Comparison of ENCODE assay signal across 8 cellular contexts in the genomic region with DNA sequence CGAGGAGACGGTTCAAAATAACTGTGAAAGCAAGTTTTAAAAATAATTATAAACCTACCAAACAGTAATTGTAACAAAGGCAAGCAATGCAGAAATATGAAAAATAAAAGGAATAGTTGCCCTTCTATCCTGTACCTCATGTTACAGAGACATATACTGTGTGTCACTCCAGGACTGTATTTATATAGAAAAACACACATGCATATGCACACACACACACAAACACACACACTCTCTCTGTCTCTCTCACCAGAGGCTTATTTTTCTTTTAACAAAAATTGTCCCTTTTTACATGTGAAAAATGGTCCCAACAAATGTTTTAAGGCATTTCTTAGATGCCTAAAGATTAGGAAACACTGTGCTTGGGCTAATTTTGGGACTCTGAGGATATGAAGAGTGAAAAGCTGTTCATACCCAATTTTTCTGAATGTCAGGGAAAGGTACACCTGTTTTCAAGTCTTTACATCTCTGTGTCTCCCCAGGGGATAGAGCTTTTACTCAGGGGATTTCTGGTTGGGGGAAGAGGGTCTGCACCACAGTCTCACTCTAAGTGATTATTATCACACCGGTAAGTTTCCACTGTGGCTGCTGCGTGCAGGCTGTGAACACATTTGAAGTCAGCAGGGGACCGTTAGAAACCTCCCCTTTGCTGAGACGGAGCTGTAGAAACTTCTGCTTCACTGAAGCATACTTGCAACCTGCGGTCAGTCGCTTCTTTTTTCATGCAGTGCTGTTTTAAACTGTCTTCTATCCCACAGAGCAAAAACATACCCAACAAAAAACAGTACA. TPM values are rescaled to one million over a fixed set of nuclear protein-coding genes. Genes with fewer than 3 reads are reported as not detected.
DNase-seq lines count a peak whose midpoint lies in the region; ATAC-seq lines count a peak whose summit lies in the region.

No MANE protein-coding gene starts in this region.

- DNase-seq in GM19238 (ENCODE audit: insufficient read length, low spot score) (peak; percentile 4), SK-N-DZ (ENCODE audit: low spot score) (peak; percentile 6), ecto neural progenitor cell (ENCODE audit: low spot score) (peak; percentile 52), mesenteric fat pad (ENCODE audit: low spot score) (no peak), dermis blood vessel endothelial cell (no peak), HT-29 (ENCODE audit: low spot score) (no peak)

- H3K4me1 Mint-ChIP-seq in stimulated activated memory B cell treated with anti-CD40 and anti-IgM and Interleukin-4, amounts not matched to agents 10 μg/mL and 1 μg/mL and 100 μg/mL, for 72 hours = peaks cover 33% of the 10 kb centered on the region

- ATAC-seq in HG02973 (IDR thresholded peaks at IDR 0.05; ENCODE audit: unreplicated experiment) = peak; percentile 89
- ATAC-seq in stimulated activated memory B cell treated with anti-CD40 and anti-IgM and Interleukin-4, amounts not matched to agents 10 μg/mL and 1 μg/mL and 100 μg/mL, for 72 hours = peak; percentile 99

- no peaks in the 10 kb centered on the region for H3K9me3 Mint-ChIP-seq in stimulated activated memory B cell treated with anti-CD40 and anti-IgM and Interleukin-4, amounts not matched to agents 10 μg/mL and 1 μg/mL and 100 μg/mL, for 72 hours

- H3K36me3 Mint-ChIP-seq in stimulated activated memory B cell treated with anti-CD40 and anti-IgM and Interleukin-4, amounts not matched to agents 10 μg/mL and 1 μg/mL and 100 μg/mL, for 72 hours = no peaks in the 10 kb centered on the region

- H3K27me3 Mint-ChIP-seq in stimulated activated memory B cell treated with anti-CD40 and anti-IgM and Interleukin-4, amounts not matched to agents 10 μg/mL and 1 μg/mL and 100 μg/mL, for 72 hours = peaks cover 6% of the 10 kb centered on the region

- peak overlapping the region; percentile 75 for H3K27ac Mint-ChIP-seq in stimulated activated memory B cell treated with anti-CD40 and anti-IgM and Interleukin-4, amounts not matched to agents 10 μg/mL and 1 μg/mL and 100 μg/mL, for 72 hours

- peak overlapping the region; percentile 27 for H3K4me3 Mint-ChIP-seq in stimulated activated memory B cell treated with anti-CD40 and anti-IgM and Interleukin-4, amounts not matched to agents 10 μg/mL and 1 μg/mL and 100 μg/mL, for 72 hours

RNA-seq across cellular contexts. Expression of a gene that starts 51.4 kb away (rescaled TPM):
- 21.1 and 24.3 TPM in 2 replicates for polyA plus RNA-seq in SK-N-DZ (2014; cell fraction: cytosol; rRNA removed)
- polyA plus RNA-seq in SK-N-DZ (2014; cell fraction: nucleus; rRNA removed) = 17.9 and 25.6 TPM in 2 replicates
- total RNA-seq in mesenteric fat pad (10.9 TPM), dermis blood vessel endothelial cell (9.5 and 10.6 TPM in 2 replicates)
- 16.2 and 17.7 TPM in 2 replicates for total RNA-seq in HT-29 (2014; rRNA removed; shearing (Covaris generic))

Comparison
In these comparisons a context has a peak if more than half of its experiments do, and no peak if none do; other contexts are left out.
1. DNase-seq: peak in GM19238 (single experiment), SK-N-DZ (single experiment) and ecto neural progenitor cell (single experiment); none in mesenteric fat pad (single experiment), dermis blood vessel endothelial cell (single experiment) and HT-29 (single experiment).